Comparison of ENCODE assay signal across 17 cellular contexts in the genomic region with DNA sequence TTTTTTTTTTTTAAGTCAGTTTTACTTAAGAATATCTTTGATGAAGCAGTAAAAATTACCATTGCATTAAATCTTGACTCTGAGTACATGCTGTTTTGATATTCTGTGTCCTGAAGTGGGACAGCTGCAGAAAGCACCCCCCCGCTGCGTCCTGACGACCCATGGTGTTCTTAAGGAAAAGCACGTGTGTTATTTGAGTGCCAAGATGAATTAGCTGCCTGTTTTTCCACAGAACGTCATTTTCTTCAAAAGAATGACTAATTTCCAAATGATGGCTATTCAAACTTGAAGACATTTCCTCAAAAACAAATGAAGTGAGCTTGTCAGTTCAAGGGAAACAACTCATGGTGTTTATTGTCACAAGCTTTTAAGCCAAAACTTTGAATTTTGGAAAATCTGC. TPM values are rescaled to one million over a fixed set of nuclear protein-coding genes. Genes with fewer than 3 reads are reported as not detected.
DNase-seq lines count a peak whose midpoint lies in the region; ATAC-seq, FAIRE-seq and TF ChIP-seq lines count a peak whose summit lies in the region.
"Had no signal": no experiment of that assay in that cellular context is flagged by ENCODE, and none has a peak within 500 bp of the region (broad histone marks: within the 10 kb centered on the region; RNA-seq: fewer than 3 reads in every experiment).

No MANE protein-coding gene starts in this region.

- H3K4me1 Mint-ChIP-seq in chondrocyte (ENCODE audit: low read depth): peaks cover 16% of the 10 kb centered on the region
- H3K4me1 Mint-ChIP-seq: memory B cell had no signal

- peak overlapping the region; percentile 69 for H3K27ac Mint-ChIP-seq in chondrocyte (ENCODE audit: unreplicated experiment)

- no peaks in the 10 kb centered on the region for H3K9me1 ChIP-seq in IMR-90 (ENCODE audit: insufficient read depth, low read length)

- peaks cover 7% of the 10 kb centered on the region for H3K9me3 Mint-ChIP-seq in chondrocyte (ENCODE audit: low read depth)
- H3K9me3 Mint-ChIP-seq: memory B cell had no signal

- H3F3A ChIP-seq in MM.1S (ENCODE audit: insufficient read depth, low read length): no peaks in the 10 kb centered on the region

- H3K9ac ChIP-seq in IMR-90 (ENCODE audit: low read depth, low read length): no peak overlapping the region
- H3K9ac ChIP-seq in skeletal muscle satellite cell (ENCODE audit: low read depth, low read length): peak overlapping the region; percentile 15
- H3K9ac ChIP-seq in MM.1S (ENCODE audit: low read length): no peak overlapping the region

- no TSS peak for BruUV-seq in IMR-90 (replicated peaks; lab: Mats Ljungman, UMichigan)

- in situ Hi-C loops in IMR-90 (cut with MboI; ENCODE audit: low sequenced_read_pairs): no loop called here

- H2AK9ac ChIP-seq in IMR-90 (replicated peaks; ENCODE audit: low read depth, low read length, poor library complexity): no peak overlapping the region

- H3K36me3 Mint-ChIP-seq in chondrocyte (ENCODE audit: low read depth): peaks cover 3% of the 10 kb centered on the region

- H2AK5ac ChIP-seq in IMR-90 (ENCODE audit: low read depth, low read length): no peak overlapping the region

- H3K9me3 ChIP-seq in IMR-90 (ENCODE audit: control insufficient read depth, insufficient read depth, low read length): no peaks in the 10 kb centered on the region
- no peaks in the 10 kb centered on the region for H3K9me3 ChIP-seq in skeletal muscle satellite cell (replicated peaks; ENCODE audit: low read length)
- no peaks in the 10 kb centered on the region for H3K9me3 ChIP-seq in MM.1S (replicated peaks; ENCODE audit: insufficient read depth, low read length)
- H3K9me3 ChIP-seq: neutrophil had no signal

- no peaks in the 10 kb centered on the region for H3K9me2 ChIP-seq in MM.1S (replicated peaks; ENCODE audit: insufficient read depth, low read length)

- no peak overlapping the region for H4K5ac ChIP-seq in IMR-90 (ENCODE audit: low read depth, low read length)

- H3K56ac ChIP-seq in IMR-90 (ENCODE audit: extremely low read depth, insufficient read depth, low read length): no peak overlapping the region

- DNase-seq in IMR-90: peak; percentile 41
- DNase-seq in chondrocyte (ENCODE audit: low spot score): no peak
- peak; percentile 60 for DNase-seq in left cardiac atrium
- no peak for DNase-seq in MM.1S
- no peak for DNase-seq in RCC 7860 (ENCODE audit: low spot score)
- DNase-seq: activated naive CD4-positive, alpha-beta T cell treated with Interleukin-2 at 50 U/mL for 16 hours; central memory CD4-positive, alpha-beta T cell; NCI-H1105 treated with DMSO at 0.1 percent for 48 hours; PC-3; WERI-Rb-1 had no signal

- no peak for TF ChIP-seq RAD21 in IMR-90 (IDR thresholded peaks at IDR 0.05; ENCODE audit: low read length)

- no peak overlapping the region for H2BK5ac ChIP-seq in IMR-90 (ENCODE audit: low read depth, low read length, poor library complexity, severe bottlenecking)

- dilution Hi-C loops in IMR-90 (cut with HindIII; ENCODE audit: low sequenced_read_pairs, unreplicated experiment): no loop called here

- no peak overlapping the region for H2BK15ac ChIP-seq in IMR-90 (ENCODE audit: low read depth, low read length)

- no peak overlapping the region; the same call in 1 of the 2 replicates for H3K14ac ChIP-seq in IMR-90 (replicated peaks; ENCODE audit: low read depth, low read length)

- FAIRE-seq in RCC 7860 (lab: Jason Lieb, UNC): no peak
- FAIRE-seq: K562 had no signal

- H3K4me2 ChIP-seq in IMR-90 (ENCODE audit: low read depth, low read length) (peak overlapping the region; percentile 36), skeletal muscle satellite cell (ENCODE audit: low read length) (peak overlapping the region; percentile 46), MM.1S (ENCODE audit: low read depth, low read length) (no peak overlapping the region)

- H4K91ac ChIP-seq in IMR-90 (ENCODE audit: insufficient read depth, low read depth, low read length): no peak overlapping the region

- H4K20me1 ChIP-seq in IMR-90 (ENCODE audit: insufficient read depth, low read length) (no peaks in the 10 kb centered on the region), MM.1S (ENCODE audit: insufficient read depth, low read length) (no peaks in the 10 kb centered on the region)

- H3K18ac ChIP-seq in IMR-90 (ENCODE audit: low read depth, low read length): no peak overlapping the region

- no peak for ATAC-seq in IMR-90 (ENCODE audit: low read depth)
- no peak for ATAC-seq in left cardiac atrium
- no peak for ATAC-seq in esophagus mucosa
- no peak for ATAC-seq in HG03439 (IDR thresholded peaks at IDR 0.05; ENCODE audit: unreplicated experiment)
- ATAC-seq: K562, PC-3 had no signal

- no peaks in the 10 kb centered on the region for H3K79me2 ChIP-seq in MM.1S (ENCODE audit: low read length)

- no peak overlapping the region for H2BK20ac ChIP-seq in IMR-90 (ENCODE audit: low read depth, low read length)

- POLR2A ChIA-PET in IMR-90 (lab: Charles Lee; ENCODE audit: unreplicated experiment): interaction anchor here (0.8 to 1.0 kb wide), 2 partner anchors 23 to 46 kb away, joined by 3 to 5 read pairs; partner anchors contain the start of gene CREM

- no peak overlapping the region for H2BK120ac ChIP-seq in IMR-90 (ENCODE audit: low read depth, low read length)

- TF ChIP-seq CTCF in IMR-90 (conservative IDR thresholded peaks at IDR 0.05; ENCODE audit: low read depth, low read length) (no peak), chondrocyte (IDR thresholded peaks at IDR 0.05) (no peak), MM.1S (IDR thresholded peaks at IDR 0.05; ENCODE audit: low read length) (no peak)

- no CpG with 5 or more reads among the region's 5 CpGs for WGBS in IMR-90 (ENCODE audit: extremely low coverage in 2 of 2, insufficient read length in 1 of 2), 2 experiments

- no peak overlapping the region for H3K4me3 ChIP-seq in IMR-90 (ENCODE audit: insufficient read depth, low read depth, low read length)
- H3K4me3 ChIP-seq in skeletal muscle satellite cell (ENCODE audit: low read length): peak overlapping the region; percentile 21
- H3K4me3 ChIP-seq in MM.1S (ENCODE audit: low read length): no peak overlapping the region
- H3K4me3 ChIP-seq: K562 had no signal

- H3K79me1 ChIP-seq in IMR-90 (ENCODE audit: low read depth in 1 of 2, low read length in 2 of 2): peaks cover 2 to 8% of the 10 kb centered on the region in 2 experiments; a peak in 1 of 4 replicates

- no peak overlapping the region for H4K8ac ChIP-seq in IMR-90 (ENCODE audit: low read depth in 2 of 2, low read length in 2 of 2)

- H3K4ac ChIP-seq in IMR-90 (ENCODE audit: low read depth, low read length): no peak overlapping the region

- TF ChIP-seq POLR2A in IMR-90 (IDR thresholded peaks at IDR 0.05; ENCODE audit: low read depth, low read length): no peak

- H3K27ac ChIP-seq in IMR-90 (ENCODE audit: insufficient read depth, low read length): no peak overlapping the region
- H3K27ac ChIP-seq in MM.1S (ENCODE audit: low read length): no peak overlapping the region
- H3K27ac ChIP-seq: epithelial cell of prostate, neutrophil, WERI-Rb-1 had no signal

- H3K4me3 Mint-ChIP-seq in chondrocyte (ENCODE audit: unreplicated experiment): peak overlapping the region; percentile 46
- H3K4me3 Mint-ChIP-seq: memory B cell had no signal

- no peak overlapping the region for H3K23ac ChIP-seq in IMR-90 (ENCODE audit: low read depth, low read length)

- H3K27me3 Mint-ChIP-seq in chondrocyte (ENCODE audit: low read depth): no peaks in the 10 kb centered on the region
- H3K27me3 Mint-ChIP-seq: memory B cell had no signal

- H2AFZ ChIP-seq in IMR-90 (replicated peaks; ENCODE audit: low read length, poor library complexity): peak overlapping the region; percentile 57
- no peak overlapping the region for H2AFZ ChIP-seq in MM.1S (ENCODE audit: low read length)

- H3K36me3 ChIP-seq in IMR-90 (ENCODE audit: control insufficient read depth, insufficient read depth, low read length): no peaks in the 10 kb centered on the region
- no peaks in the 10 kb centered on the region for H3K36me3 ChIP-seq in skeletal muscle satellite cell (ENCODE audit: insufficient read depth, low read length)
- H3K36me3 ChIP-seq in MM.1S (replicated peaks; ENCODE audit: insufficient read depth, low read length): no peaks in the 10 kb centered on the region
- H3K36me3 ChIP-seq: neutrophil, WERI-Rb-1 had no signal

- peaks cover 6% of the 10 kb centered on the region; the same call in 1 of the 2 replicates for H3K4me1 ChIP-seq in IMR-90 (ENCODE audit: control insufficient read depth, insufficient read depth, low read length)
- peaks cover 22% of the 10 kb centered on the region for H3K4me1 ChIP-seq in skeletal muscle satellite cell (ENCODE audit: control insufficient read depth, insufficient read depth, low read length)
- H3K4me1 ChIP-seq in MM.1S (ENCODE audit: low read length): no peaks in the 10 kb centered on the region

- intact Hi-C loops in IMR-90 (cut with micrococcal nuclease) (no loop called here), left cardiac atrium (cut with DNase I) (no loop called here)

- H3K27me3 ChIP-seq in IMR-90 (ENCODE audit: control insufficient read depth, insufficient read depth, low read length) (no peaks in the 10 kb centered on the region), skeletal muscle satellite cell (ENCODE audit: control insufficient read depth, insufficient read depth, low read length) (no peaks in the 10 kb centered on the region), MM.1S (replicated peaks; ENCODE audit: insufficient read depth, low read length) (no peaks in the 10 kb centered on the region)
- H3K27me3 ChIP-seq: neutrophil had no signal

- CTCF ChIA-PET in IMR-90 (lab: Yijun Ruan, JAX): interaction anchor here (0.9 to 2.1 kb wide), 4 partner anchors 10 to 23 kb away, joined by 3 to 11 read pairs (median 4); no protein-coding TSS in a partner anchor

TF ChIP-seq in IMR-90, 13 proteins besides CTCF, POLR2A, EP300 and RAD21 (continues in another document):
- no peak for TF ChIP-seq RCOR1 (IDR thresholded peaks at IDR 0.05; ENCODE audit: insufficient replicate concordance, low read length)
- TF ChIP-seq BHLHE40 (IDR thresholded peaks at IDR 0.05; ENCODE audit: low read depth, low read length): no peak
- no peak for TF ChIP-seq FOS (IDR thresholded peaks at IDR 0.05; ENCODE audit: low read depth, low read length)
- TF ChIP-seq CEBPB (IDR thresholded peaks at IDR 0.05; ENCODE audit: low read depth, low read length): no peak
- no peak for TF ChIP-seq MXI1 (IDR thresholded peaks at IDR 0.05; ENCODE audit: borderline replicate concordance, low read depth, low read length)
- no peak for TF ChIP-seq CHD1 (IDR thresholded peaks at IDR 0.05; ENCODE audit: low read depth, low read length)
- TF ChIP-seq MAFK (IDR thresholded peaks at IDR 0.05; ENCODE audit: low read depth, low read length): no peak
- TF ChIP-seq MAZ (IDR thresholded peaks at IDR 0.05; ENCODE audit: borderline replicate concordance, low read depth, low read length): no peak

RNA-seq across cellular contexts. Expression of gene CREM, which starts 45.9 kb away (rescaled TPM):
- 40.5 and 48.0 TPM in 2 replicates for total RNA-seq in IMR-90 (2012; rRNA removed)
- polyA plus RNA-seq in IMR-90 (2012; rRNA removed): 29.4 and 33.2 TPM in 2 replicates
- polyA plus RNA-seq in IMR-90 (2012; cell fraction: cytosol; rRNA removed): 21.7 and 24.4 TPM in 2 replicates
- polyA plus RNA-seq in IMR-90 (2012; cell fraction: nucleus; rRNA removed; ENCODE audit: low replicate concordance): 8.3 and 25.4 TPM in 2 replicates
- total RNA-seq in chondrocyte: 21.6 to 25.5 TPM (median 23.4 TPM) in 3 replicates
- 10 to 100 TPM; 41.0 to 41.4 TPM for total RNA-seq in left cardiac atrium
- 19.0 and 27.6 TPM in 2 replicates for total RNA-seq in skeletal muscle satellite cell (2012; rRNA removed)
- 8.6 TPM for total RNA-seq in esophagus mucosa

Comparison
In these comparisons a context has a peak if more than half of its experiments do, and no peak if none do; other contexts are left out.
1. DNase-seq: peak in IMR-90 (single experiment) and left cardiac atrium (single experiment); none in chondrocyte (single experiment), MM.1S (single experiment) and RCC 7860 (single experiment).